In the genomic region with DNA sequence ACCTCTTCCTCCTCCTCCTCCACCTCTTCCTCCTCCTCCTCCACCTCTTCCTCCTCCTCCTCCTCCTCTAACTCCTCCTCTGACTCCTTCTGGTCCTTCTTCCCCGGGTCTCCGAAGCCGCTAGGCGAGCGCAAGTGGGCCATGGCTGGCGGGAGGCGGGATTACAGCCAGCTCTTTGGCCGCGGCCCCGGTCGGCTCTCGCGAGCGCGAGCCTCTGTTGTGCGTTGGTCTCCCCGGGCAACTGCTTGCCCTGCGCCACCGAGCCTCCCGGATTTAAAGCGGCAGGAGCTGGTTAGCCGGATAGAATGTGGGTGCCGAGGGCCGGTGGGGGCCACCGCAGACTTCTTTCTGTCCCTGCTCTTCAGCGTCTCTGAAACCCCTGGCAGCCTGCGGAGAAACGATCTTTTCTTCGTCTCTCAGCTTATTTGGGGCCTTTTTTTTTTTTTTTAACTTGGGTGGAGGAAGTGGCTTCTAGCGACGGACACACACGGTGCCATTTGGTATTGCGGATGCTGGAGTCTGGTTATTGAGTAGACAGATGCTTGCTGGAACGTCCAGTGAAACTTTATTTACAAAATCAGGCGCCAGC, we compare ENCODE assay signal across 8 cellular contexts. TPM values are rescaled to one million over a fixed set of nuclear protein-coding genes. Genes with fewer than 3 reads are reported as not detected.
A peak's percentile ranks its signal among the peaks of the same experiment; 100 is the strongest.
DNase-seq lines count a peak whose midpoint lies in the region; ATAC-seq and TF ChIP-seq lines count a peak whose summit lies in the region.

A gene (minus strand): TSS at position 165 of the 589 bp plus-strand sequence. CDS start 22 bp downstream, at position 143.

- intact Hi-C loops in left ventricle myocardium inferior (cut with micrococcal nuclease): no loop called here
- intact Hi-C loops in prostate gland (cut with DNase I): loop anchor here (5.0 kb wide), 1 partner anchor 157 kb away; a partner anchor contains a TSS

- H3K36me3 ChIP-seq in left ventricle myocardium inferior (no peaks in the 10 kb centered on the region), prostate gland (no peaks in the 10 kb centered on the region), urinary bladder (ENCODE audit: insufficient read depth) (no peaks in the 10 kb centered on the region)

- H3K9me3 ChIP-seq in left ventricle myocardium inferior (replicated peaks): no peaks in the 10 kb centered on the region
- H3K9me3 ChIP-seq in prostate gland: no peaks in the 10 kb centered on the region

- DNase-seq in NCI-H128 (lab: John Stamatoyannopoulos, UW; ENCODE audit: unreplicated experiment) (peak; percentile 57), SW480 (ENCODE audit: low spot score) (peak; percentile 89), amniotic epithelial cell (ENCODE audit: low read depth) (peak; percentile 84), left ventricle myocardium inferior (peak; percentile 93), prostate gland (ENCODE audit: low spot score) (peak; percentile 88)

- peaks cover 20% of the 10 kb centered on the region for H3K4me1 ChIP-seq in left ventricle myocardium inferior
- H3K4me1 ChIP-seq in prostate gland (replicated peaks): no peaks in the 10 kb centered on the region
- no peaks in the 10 kb centered on the region for H3K4me1 ChIP-seq in urinary bladder (ENCODE audit: insufficient read depth)

- peak; percentile 51 for TF ChIP-seq POLR2A in prostate gland (IDR thresholded peaks at IDR 0.05)

- H3K4me3 ChIP-seq in GM12875 (ENCODE audit: low read depth, low read length) (peak within 1 kb of the TSS; percentile 61), left ventricle myocardium inferior (peak within 1 kb of the TSS; percentile 85), prostate gland (peak within 1 kb of the TSS; percentile 56 to 58), urinary bladder (ENCODE audit: low read depth, low read length) (peak within 1 kb of the TSS; percentile 41)

- ATAC-seq in HG02759 (IDR thresholded peaks at IDR 0.05; ENCODE audit: unreplicated experiment): peak; percentile 100

- peak within 1 kb of the TSS; percentile 90 for H3K27ac ChIP-seq in left ventricle myocardium inferior (replicated peaks)
- H3K27ac ChIP-seq in prostate gland: peak within 1 kb of the TSS; percentile 83 to 87
- H3K27ac ChIP-seq in urinary bladder (ENCODE audit: low read depth): peak within 1 kb of the TSS; percentile 85

- under 1% methylated on average over 35 of the region's 35 CpGs for WGBS in prostate gland
- under 1% methylated on average over 35 of the region's 35 CpGs for WGBS in urinary bladder

- TF ChIP-seq CTCF in GM12875 (IDR thresholded peaks at IDR 0.05; ENCODE audit: borderline replicate concordance, insufficient read depth, low read depth, low read length): no peak
- peak; percentile 44 for TF ChIP-seq CTCF in left ventricle myocardium inferior (IDR thresholded peaks at IDR 0.05; ENCODE audit: borderline replicate concordance)
- TF ChIP-seq CTCF in prostate gland (IDR thresholded peaks at IDR 0.05): peak in 2 of 4 experiments; percentile 44 to 48

- H3K27me3 ChIP-seq in left ventricle myocardium inferior (ENCODE audit: low read depth) (no peaks in the 10 kb centered on the region), prostate gland (replicated peaks; ENCODE audit: insufficient read depth) (no peaks in the 10 kb centered on the region)

RNA-seq across cellular contexts. Expression of the gene that starts here (rescaled TPM):
- 0.55 TPM for total RNA-seq in left ventricle myocardium inferior
- under 1 TPM; 0.09 to 0.57 TPM for total RNA-seq in prostate gland
- total RNA-seq in urinary bladder: 0.21 TPM
- polyA plus RNA-seq in urinary bladder: not detected

Comparison
In these comparisons a context has a peak if more than half of its experiments do, and no peak if none do; other contexts are left out.
1. Peak in every context shown above with its lines: DNase-seq, ATAC-seq, H3K4me3 ChIP-seq and H3K27ac ChIP-seq.
2. Peak in DNase-seq, H3K4me3 ChIP-seq and H3K27ac ChIP-seq in left ventricle myocardium inferior; RNA of the gene not detected or under 1 TPM.
3. Peak in DNase-seq, H3K4me3 ChIP-seq and H3K27ac ChIP-seq in prostate gland; RNA of the gene not detected or under 1 TPM.